Comparison of ENCODE assay signal across 8 cellular contexts in the genomic region with DNA sequence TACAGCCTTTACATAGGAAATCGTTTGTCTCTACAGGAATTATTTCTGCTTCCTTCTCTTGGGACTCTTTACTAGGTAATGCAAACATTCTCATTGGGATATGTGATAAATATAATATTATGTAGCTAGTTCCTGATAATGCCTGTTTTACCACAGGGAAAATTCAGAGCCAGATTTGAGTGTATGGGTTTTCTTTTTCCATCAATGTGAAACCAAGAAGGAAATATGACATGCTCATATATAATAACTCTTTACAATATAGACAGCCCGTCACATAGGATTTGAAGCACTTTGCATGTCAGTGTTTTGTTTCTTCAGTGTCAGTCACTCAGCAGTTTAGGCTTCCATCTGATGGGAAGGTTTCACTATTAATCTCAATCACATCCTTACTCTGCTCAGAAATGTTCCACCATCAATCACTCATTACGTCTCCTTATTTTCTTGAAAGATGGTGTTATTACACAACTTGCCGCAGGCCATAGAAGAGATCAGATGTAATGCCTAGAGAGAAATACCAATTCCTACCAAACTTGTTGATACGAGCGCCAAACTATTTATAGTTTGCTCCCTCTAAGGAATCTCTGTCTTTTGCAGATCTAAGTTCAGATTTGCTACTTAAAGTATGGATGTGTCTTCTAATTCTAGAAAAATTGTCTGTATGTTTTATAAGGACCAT.
"Had no signal": no experiment of that assay in that cellular context is flagged by ENCODE, and none has a peak within 500 bp of the region (broad histone marks: within the 10 kb centered on the region; RNA-seq: fewer than 3 reads in every experiment).

No MANE protein-coding gene starts in this region.

- DNase-seq: H9, HCEC 1CT, HFFc6 had no signal

- FAIRE-seq: H1, H54, HepG2 had no signal

- H3K4me3 ChIP-seq: GM23338 had no signal

- ATAC-seq: GM23338, HepG2 had no signal

- H3K4me2 ChIP-seq: GM23338 had no signal

- H2AFZ ChIP-seq: GM23338 had no signal

- H3K27ac ChIP-seq: HL-60 had no signal
